In genomic region chrX:136714626-136715599, GRCh38 we compare ENCODE assay signal across 8 cellular contexts.
DNase-seq lines count a peak whose midpoint lies in the region; ATAC-seq and TF ChIP-seq lines count a peak whose summit lies in the region.

No MANE protein-coding gene starts in this region.

- ATAC-seq in GM19025 (IDR thresholded peaks at IDR 0.05; ENCODE audit: low read depth, unreplicated experiment): peak; percentile 79
- peak; percentile 86 for ATAC-seq in HG02981 (IDR thresholded peaks at IDR 0.05; ENCODE audit: unreplicated experiment)

- H3K4me2 ChIP-seq in BLaER1 treated with 17β-estradiol and CSF1 and Interleukin-3, amounts not matched to agents 10 nM and 100 nM: peak overlapping the region; percentile 35 to 70 (median 56)

- peak overlapping the region in 10 of 11 experiments; percentile 42 to 66 (median 54); a peak in 19 of 22 replicates for H3K27ac ChIP-seq in BLaER1 treated with 17β-estradiol and CSF1 and Interleukin-3, amounts not matched to agents 10 nM and 100 nM
- no peak overlapping the region for H3K27ac ChIP-seq in breast epithelium

- no peak for TF ChIP-seq CTCF in breast epithelium (IDR thresholded peaks at IDR 0.05)

- peak; percentile 45 for DNase-seq in RPMI8226
- DNase-seq in breast epithelium (ENCODE audit: low spot score in 2 of 2): no peak
- no peak for DNase-seq in NCI-H446 (lab: John Stamatoyannopoulos, UW)
- no peak for DNase-seq in activated CD4-positive, alpha-beta T cell treated with anti-CD3 and anti-CD28 coated beads for 48 hours
- no peak for DNase-seq in stimulated activated CD4-positive, alpha-beta T cell treated with anti-CD3 and anti-CD28 coated beads, Interleukin-15, amount 100 ng/mL, for 24 hours

- H3K27me3 ChIP-seq in BLaER1 treated with 17β-estradiol and CSF1 and Interleukin-3, amounts not matched to agents 10 nM and 100 nM: peaks cover 65 to 100% (median 96%) of the 10 kb centered on the region in 11 experiments
- H3K27me3 ChIP-seq in breast epithelium: peaks cover 0 to 8% of the 10 kb centered on the region in 2 donors

- peaks cover 0 to 7% (median 0%) of the 10 kb centered on the region in 11 experiments; a peak in 2 of 22 replicates for H4K20me1 ChIP-seq in BLaER1 treated with 17β-estradiol and CSF1 and Interleukin-3, amounts not matched to agents 10 nM and 100 nM

- peaks cover 0 to 4% (median 0%) of the 10 kb centered on the region in 11 experiments; a peak in 2 of 22 replicates for H3K36me3 ChIP-seq in BLaER1 treated with 17β-estradiol and CSF1 and Interleukin-3, amounts not matched to agents 10 nM and 100 nM
- no peaks in the 10 kb centered on the region for H3K36me3 ChIP-seq in breast epithelium

- H3K9ac ChIP-seq in BLaER1 treated with 17β-estradiol and CSF1 and Interleukin-3, amounts not matched to agents 10 nM and 100 nM: peak overlapping the region in 9 of 11 experiments; percentile 15 to 59 (median 42); a peak in 11 of 22 replicates

- H3K4me1 ChIP-seq in BLaER1 treated with 17β-estradiol and CSF1 and Interleukin-3, amounts not matched to agents 10 nM and 100 nM: peaks cover 18 to 44% (median 28%) of the 10 kb centered on the region in 10 experiments
- no peaks in the 10 kb centered on the region for H3K4me1 ChIP-seq in breast epithelium

- no peak for TF ChIP-seq POLR2A in breast epithelium (IDR thresholded peaks at IDR 0.05)

- intact Hi-C loops in breast epithelium (cut with DNase I; ENCODE audit: low total_unique reads): no loop called here

- peak overlapping the region in 2 of 10 experiments; percentile 10 to 29; a peak in 2 of 20 replicates for H3K4me3 ChIP-seq in BLaER1 treated with 17β-estradiol and CSF1 and Interleukin-3, amounts not matched to agents 10 nM and 100 nM
- no peak overlapping the region for H3K4me3 ChIP-seq in breast epithelium

- H3K9me3 ChIP-seq in BLaER1 treated with 17β-estradiol and CSF1 and Interleukin-3, amounts not matched to agents 10 nM and 100 nM (replicated peaks in 1 of 11): no peaks in the 10 kb centered on the region
- no peaks in the 10 kb centered on the region for H3K9me3 ChIP-seq in breast epithelium

Comparison
In these comparisons a context has a peak if more than half of its experiments do, and no peak if none do; other contexts are left out.
1. H3K27ac ChIP-seq: peak in BLaER1 treated with 17β-estradiol and CSF1 and Interleukin-3, amounts not matched to agents 10 nM and 100 nM (10 of 11); none in breast epithelium (0 of 2).